Comparison of ENCODE assay signal across 7 cellular contexts in the genomic region with DNA sequence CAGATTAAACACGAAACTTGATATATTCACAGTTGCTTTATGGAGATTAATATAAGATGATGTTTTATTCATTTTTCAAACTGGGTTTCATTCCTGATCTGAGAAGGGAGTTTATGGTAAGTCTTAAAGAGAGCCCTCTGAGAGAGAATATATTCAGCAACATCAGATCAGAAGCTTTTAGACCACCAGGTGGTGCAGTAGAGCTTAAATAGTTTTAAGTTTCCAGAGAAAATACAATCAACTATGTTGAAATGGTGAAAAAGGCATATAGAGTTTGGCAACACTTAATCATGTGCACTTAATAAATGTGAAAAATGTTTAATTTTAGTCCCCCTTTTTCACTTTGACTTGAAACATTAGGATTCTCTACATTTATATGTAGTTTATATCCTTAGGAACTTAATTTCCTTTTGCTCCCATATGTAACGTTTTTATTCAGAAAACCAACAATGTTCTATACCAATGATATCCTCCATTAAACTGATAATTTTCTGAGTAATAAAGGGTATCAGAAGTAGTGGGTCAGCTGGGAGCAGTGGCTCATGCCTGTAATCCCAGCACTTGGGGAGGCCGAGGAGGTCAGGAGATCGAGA.
DNase-seq lines count a peak whose midpoint lies in the region; ATAC-seq and TF ChIP-seq lines count a peak whose summit lies in the region.

No MANE protein-coding gene starts in this region.

- no peaks in the 10 kb centered on the region for H3K9me3 ChIP-seq in gastrocnemius medialis

- DNase-seq in EH (ENCODE audit: low read depth): peak; percentile 73
- DNase-seq in HFF-Myc (ENCODE audit: extremely low read depth, low read depth): no peak
- DNase-seq in NCI-H446 (lab: John Stamatoyannopoulos, UW): peak; percentile 59 to 60
- DNase-seq in activated CD4-positive, alpha-beta T cell treated with anti-CD3 and anti-CD28 coated beads, Interleukin-2, amount 50 U/mL, for 1 hour: peak; percentile 18
- DNase-seq in globus pallidus (ENCODE audit: low spot score): peak; percentile 68
- DNase-seq in gastrocnemius medialis: no peak
- DNase-seq in activated T-helper 2 cell treated with anti-CD3 and anti-CD28 coated beads, Interferon-gamma antibody, Interleukin-2, Interleukin-4, amounts not matched to agents 10 μg/mL and 5 μg/mL and 100 μg/mL, durations not matched to agents 14 hours and 24 hours and 36 hours (ENCODE audit: low spot score): no peak

- TF ChIP-seq CTCF in HFF-Myc (IDR thresholded peaks at IDR 0.05; ENCODE audit: low read depth, low read length, missing control alignments) (peak; percentile 45), gastrocnemius medialis (IDR thresholded peaks at IDR 0.05 in 4 of 5, conservative IDR thresholded peaks at IDR 0.05 in 1 of 5) (peak; percentile 46 to 70 (median 62))

- no peak overlapping the region for H3K27ac Mint-ChIP-seq in activated T-helper 2 cell treated with anti-CD3 and anti-CD28 coated beads, Interferon-gamma antibody, Interleukin-2, Interleukin-4, amounts not matched to agents 10 μg/mL and 5 μg/mL and 100 μg/mL, durations not matched to agents 14 hours and 24 hours and 36 hours

- H3K9me3 Mint-ChIP-seq in activated T-helper 2 cell treated with anti-CD3 and anti-CD28 coated beads, Interferon-gamma antibody, Interleukin-2, Interleukin-4, amounts not matched to agents 10 μg/mL and 5 μg/mL and 100 μg/mL, durations not matched to agents 14 hours and 24 hours and 36 hours: no peaks in the 10 kb centered on the region

- no peaks in the 10 kb centered on the region for H3K4me1 ChIP-seq in gastrocnemius medialis

- no peaks in the 10 kb centered on the region for H3K27me3 ChIP-seq in gastrocnemius medialis

- H3K4me1 Mint-ChIP-seq in activated T-helper 2 cell treated with anti-CD3 and anti-CD28 coated beads, Interferon-gamma antibody, Interleukin-2, Interleukin-4, amounts not matched to agents 10 μg/mL and 5 μg/mL and 100 μg/mL, durations not matched to agents 14 hours and 24 hours and 36 hours (ENCODE audit: low read depth): peaks cover 34% of the 10 kb centered on the region

- H3K4me3 ChIP-seq in HFF-Myc (replicated peaks; ENCODE audit: low read depth, low read length) (no peak overlapping the region), gastrocnemius medialis (no peak overlapping the region)

- no peak for ATAC-seq in gastrocnemius medialis

- H3K36me3 ChIP-seq in gastrocnemius medialis: no peaks in the 10 kb centered on the region

- no peaks in the 10 kb centered on the region for H3K27me3 Mint-ChIP-seq in activated T-helper 2 cell treated with anti-CD3 and anti-CD28 coated beads, Interferon-gamma antibody, Interleukin-2, Interleukin-4, amounts not matched to agents 10 μg/mL and 5 μg/mL and 100 μg/mL, durations not matched to agents 14 hours and 24 hours and 36 hours (ENCODE audit: low read depth)

- peaks cover 48% of the 10 kb centered on the region for H3K36me3 Mint-ChIP-seq in activated T-helper 2 cell treated with anti-CD3 and anti-CD28 coated beads, Interferon-gamma antibody, Interleukin-2, Interleukin-4, amounts not matched to agents 10 μg/mL and 5 μg/mL and 100 μg/mL, durations not matched to agents 14 hours and 24 hours and 36 hours (ENCODE audit: low read depth)

- no peak overlapping the region for H3K4me3 Mint-ChIP-seq in activated T-helper 2 cell treated with anti-CD3 and anti-CD28 coated beads, Interferon-gamma antibody, Interleukin-2, Interleukin-4, amounts not matched to agents 10 μg/mL and 5 μg/mL and 100 μg/mL, durations not matched to agents 14 hours and 24 hours and 36 hours (ENCODE audit: low read depth)

- intact Hi-C loops in gastrocnemius medialis (cut with DNase I; ENCODE audit: low total_unique reads): loop anchor here (1.0 to 5.0 kb wide), 3 partner anchors 71 to 355 kb away; no protein-coding TSS in a partner anchor
- intact Hi-C loops in activated T-helper 2 cell treated with anti-CD3 and anti-CD28 coated beads, Interferon-gamma antibody, Interleukin-2, Interleukin-4, amounts not matched to agents 10 μg/mL and 5 μg/mL and 100 μg/mL, durations not matched to agents 14 hours and 24 hours and 36 hours (cut with micrococcal nuclease): loop anchor here (1.0 to 10.0 kb wide), 3 partner anchors 71 to 443 kb away; a partner anchor contains a TSS

- TF ChIP-seq POLR2A in gastrocnemius medialis (IDR thresholded peaks at IDR 0.05): no peak

- H3K27ac ChIP-seq in gastrocnemius medialis: no peak overlapping the region

- in situ Hi-C loops in gastrocnemius medialis (cut with MboI; ENCODE audit: low sequenced_read_pairs in 4 of 4): loop anchor here (5.0 to 10.0 kb wide), 6 partner anchors 67 to 503 kb away; no protein-coding TSS in a partner anchor

Comparison
In these comparisons a context has a peak if more than half of its experiments do, and no peak if none do; other contexts are left out.
1. DNase-seq: peak in EH (single experiment), NCI-H446 (2 of 2), activated CD4-positive, alpha-beta T cell treated with anti-CD3 and anti-CD28 coated beads, Interleukin-2, amount 50 U/mL, for 1 hour (single experiment) and globus pallidus (single experiment); none in HFF-Myc (single experiment), gastrocnemius medialis (0 of 2) and activated T-helper 2 cell treated with anti-CD3 and anti-CD28 coated beads, Interferon-gamma antibody, Interleukin-2, Interleukin-4, amounts not matched to agents 10 μg/mL and 5 μg/mL and 100 μg/mL, durations not matched to agents 14 hours and 24 hours and 36 hours (single experiment).